ENCODE assay signal across 11 cellular contexts in the genomic region with DNA sequence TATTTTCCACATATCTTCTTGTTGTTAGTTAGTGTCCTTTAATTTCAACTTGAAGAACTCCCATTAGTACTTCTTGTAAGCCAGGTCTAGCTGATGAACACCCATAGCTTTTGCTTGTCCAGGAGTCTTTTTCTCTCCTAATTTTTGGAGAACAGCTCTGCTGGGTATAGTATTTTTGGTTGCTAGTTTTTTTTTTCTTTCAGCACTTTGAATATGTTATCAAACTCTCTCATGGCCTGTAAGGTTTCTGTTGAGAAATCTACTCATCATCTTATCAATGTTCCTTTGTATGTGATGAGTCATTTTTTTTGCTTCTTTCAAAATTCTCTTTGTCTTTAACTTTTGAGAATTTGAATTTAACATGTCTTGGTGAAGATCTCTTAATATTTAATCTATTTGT. TPM values are rescaled to one million over a fixed set of nuclear protein-coding genes. Genes with fewer than 3 reads are reported as not detected.
"Had no signal": no experiment of that assay in that cellular context is flagged by ENCODE, and none has a peak within 500 bp of the region (broad histone marks: within the 10 kb centered on the region; RNA-seq: fewer than 3 reads in every experiment).

No MANE protein-coding gene starts in this region.

- DNase-seq: GM23248, GOT3, H7, H9, HCEC 1CT, HFFc6 had no signal

- FAIRE-seq: H1, H54 had no signal

- ATAC-seq: GM23338, HCT116 had no signal

- H3K27ac ChIP-seq: GM23248 had no signal

- H3K4me3 ChIP-seq: GM23248, GM23338, HAP-1 had no signal

- H3K4me1 ChIP-seq: HAP-1 had no signal

- H3K36me3 ChIP-seq: HAP-1 had no signal

- H3K9me3 ChIP-seq: HAP-1 had no signal

- H2AFZ ChIP-seq: GM23248, GM23338 had no signal

- H3K9ac ChIP-seq: GM23248 had no signal

- H3K4me2 ChIP-seq: GM23338 had no signal

RNA-seq across cellular contexts. Expression of a gene that starts 31.8 kb away (rescaled TPM):
- total RNA-seq: GM23248, HFFc6 had no signal
- polyA plus RNA-seq: GM23248 had no signal
